8 cellular contexts compared by ENCODE assay signal in genomic region chr20:47355489-47356219, GRCh38. TPM values are rescaled to one million over a fixed set of nuclear protein-coding genes. Genes with fewer than 3 reads are reported as not detected.
DNase-seq lines count a peak whose midpoint lies in the region; ATAC-seq lines count a peak whose summit lies in the region.

No MANE protein-coding gene starts in this region.

- H3K27ac ChIP-seq in SJCRH30 (peak overlapping the region; percentile 95; the same call in 1 of the 2 replicates), duodenal mucosa (ENCODE audit: low read depth, low read length) (peak overlapping the region; percentile 53)

- H3K9me3 ChIP-seq in SJCRH30 (replicated peaks) (no peaks in the 10 kb centered on the region), duodenal mucosa (ENCODE audit: control insufficient read depth in 1 of 2, low read length in 2 of 2) (no peaks in the 10 kb centered on the region)

- H3K4me3 Mint-ChIP-seq in activated CD4-positive, alpha-beta T cell treated with anti-CD3 and anti-CD28 coated beads for 36 hours, result peak overlapping the region; percentile 77
- peak overlapping the region; percentile 97 for H3K4me3 Mint-ChIP-seq in natural killer cell treated with Interleukin-12 subunit alpha and Interleukin-12 subunit beta and Interleukin-15 and Interleukin-18, amount 100 ng/mL, for 72 hours

- no peaks in the 10 kb centered on the region for H3K9me3 Mint-ChIP-seq in activated CD4-positive, alpha-beta T cell treated with anti-CD3 and anti-CD28 coated beads for 36 hours (ENCODE audit: low read depth)
- H3K9me3 Mint-ChIP-seq in natural killer cell treated with Interleukin-12 subunit alpha and Interleukin-12 subunit beta and Interleukin-15 and Interleukin-18, amount 100 ng/mL, for 72 hours, result no peaks in the 10 kb centered on the region

- peaks cover 16% of the 10 kb centered on the region for H3K36me3 Mint-ChIP-seq in activated CD4-positive, alpha-beta T cell treated with anti-CD3 and anti-CD28 coated beads for 36 hours (ENCODE audit: low read depth)
- peaks cover 14% of the 10 kb centered on the region for H3K36me3 Mint-ChIP-seq in natural killer cell treated with Interleukin-12 subunit alpha and Interleukin-12 subunit beta and Interleukin-15 and Interleukin-18, amount 100 ng/mL, for 72 hours

- peaks cover 49% of the 10 kb centered on the region for H3K4me1 ChIP-seq in SJCRH30
- peaks cover 96 to 97% of the 10 kb centered on the region in 2 donors for H3K4me1 ChIP-seq in duodenal mucosa (ENCODE audit: control insufficient read depth in 1 of 2, insufficient read depth in 2 of 2, low read length in 2 of 2)

- peak; percentile 37 for DNase-seq in activated CD4-positive, alpha-beta T cell treated with anti-CD3 and anti-CD28 coated beads for 36 hours
- no peak for DNase-seq in activated CD4-positive, alpha-beta T cell treated with anti-CD3 and anti-CD28 coated beads for 1 hour
- DNase-seq in SJCRH30 (peak in 1 of 2 experiments; percentile 51), cerebellum (ENCODE audit: low spot score) (no peak), HuH-7 (ENCODE audit: low spot score) (no peak)
- DNase-seq in natural killer cell treated with Interleukin-12 subunit alpha and Interleukin-12 subunit beta and Interleukin-15 and Interleukin-18, amount 100 ng/mL, for 72 hours (ENCODE audit: low spot score), result no peak
- DNase-seq in stimulated activated CD8-positive, alpha-beta memory T cell treated with anti-CD3 and anti-CD28 coated beads, Interleukin-4, amount 100 ng/mL, for 48 hours, result no peak

- H3K36me3 ChIP-seq in SJCRH30, result peaks cover 19% of the 10 kb centered on the region
- H3K36me3 ChIP-seq in duodenal mucosa (ENCODE audit: control insufficient read depth in 1 of 2, insufficient read depth in 2 of 2, low read length in 2 of 2), result no peaks in the 10 kb centered on the region

- H3K4me1 Mint-ChIP-seq in activated CD4-positive, alpha-beta T cell treated with anti-CD3 and anti-CD28 coated beads for 36 hours, result peaks cover 49% of the 10 kb centered on the region
- H3K4me1 Mint-ChIP-seq in natural killer cell treated with Interleukin-12 subunit alpha and Interleukin-12 subunit beta and Interleukin-15 and Interleukin-18, amount 100 ng/mL, for 72 hours (ENCODE audit: low read depth in 2 of 2), result peaks cover 45 to 63% of the 10 kb centered on the region in 2 donors

- no peaks in the 10 kb centered on the region for H3K27me3 Mint-ChIP-seq in activated CD4-positive, alpha-beta T cell treated with anti-CD3 and anti-CD28 coated beads for 36 hours
- H3K27me3 Mint-ChIP-seq in natural killer cell treated with Interleukin-12 subunit alpha and Interleukin-12 subunit beta and Interleukin-15 and Interleukin-18, amount 100 ng/mL, for 72 hours, result no peaks in the 10 kb centered on the region

- H3K4me3 ChIP-seq in SJCRH30 (peak overlapping the region; percentile 56), duodenal mucosa (ENCODE audit: low read depth in 1 of 2, low read length in 2 of 2) (peak overlapping the region; percentile 60 to 63)

- CTCF ChIA-PET in activated CD4-positive, alpha-beta T cell treated with anti-CD3 and anti-CD28 coated beads for 36 hours (lab: Charles Lee), result interaction anchor here (0.5 to 6.3 kb wide), 10 partner anchors 8 to 770 kb away, joined by 3 to 64 read pairs (median 4); no protein-coding TSS in a partner anchor

- intact Hi-C loops in activated CD4-positive, alpha-beta T cell treated with anti-CD3 and anti-CD28 coated beads for 36 hours (cut with DNase I, micrococcal nuclease), result loop anchor here (1.0 to 5.0 kb wide), 8 partner anchors 39 to 949 kb away; partner anchors contain the start of genes ELMO2 (in 1 of the 2), NCOA3 (in 1 of the 2) and TP53RK (in 1 of the 2)

- ATAC-seq in activated CD4-positive, alpha-beta T cell treated with anti-CD3 and anti-CD28 coated beads for 36 hours, result no peak
- no peak for ATAC-seq in natural killer cell treated with Interleukin-12 subunit alpha and Interleukin-12 subunit beta and Interleukin-15 and Interleukin-18, amount 100 ng/mL, for 72 hours

- H3K27ac Mint-ChIP-seq in activated CD4-positive, alpha-beta T cell treated with anti-CD3 and anti-CD28 coated beads for 36 hours, result peak overlapping the region; percentile 98
- H3K27ac Mint-ChIP-seq in natural killer cell treated with Interleukin-12 subunit alpha and Interleukin-12 subunit beta and Interleukin-15 and Interleukin-18, amount 100 ng/mL, for 72 hours, result peak overlapping the region in 1 of 2 donors; percentile 99

- no peaks in the 10 kb centered on the region for H3K27me3 ChIP-seq in SJCRH30
- H3K27me3 ChIP-seq in duodenal mucosa (ENCODE audit: control insufficient read depth in 1 of 2, insufficient read depth in 2 of 2, low read length in 2 of 2), result no peaks in the 10 kb centered on the region

- POLR2A ChIA-PET in activated CD4-positive, alpha-beta T cell treated with anti-CD3 and anti-CD28 coated beads for 36 hours (lab: Charles Lee), result interaction anchor here (0.7 to 1.2 kb wide), 2 partner anchors 38 to 40 kb away, joined by 3 to 5 read pairs; no protein-coding TSS in a partner anchor

- peak overlapping the region; percentile 60 to 68 for H3K9ac ChIP-seq in duodenal mucosa (ENCODE audit: low read depth in 1 of 2, low read length in 2 of 2)

RNA-seq across cellular contexts. Expression of gene ZMYND8, which starts 0.8 kb away (rescaled TPM):
- total RNA-seq in activated CD4-positive, alpha-beta T cell treated with anti-CD3 and anti-CD28 coated beads for 36 hours, result 10 to 100 TPM; 33.7 to 50.3 TPM
- total RNA-seq in SJCRH30 (2014; rRNA removed; shearing (Covaris generic)), result 45.4 and 45.8 TPM in 2 replicates
- 10 to 100 TPM; 42.1 to 65.7 TPM for total RNA-seq in natural killer cell treated with Interleukin-12 subunit alpha and Interleukin-12 subunit beta and Interleukin-15 and Interleukin-18, amount 100 ng/mL, for 72 hours
- total RNA-seq in cerebellum, result 39.7 TPM
